ENCODE assay signal across 8 cellular contexts in the genomic region with DNA sequence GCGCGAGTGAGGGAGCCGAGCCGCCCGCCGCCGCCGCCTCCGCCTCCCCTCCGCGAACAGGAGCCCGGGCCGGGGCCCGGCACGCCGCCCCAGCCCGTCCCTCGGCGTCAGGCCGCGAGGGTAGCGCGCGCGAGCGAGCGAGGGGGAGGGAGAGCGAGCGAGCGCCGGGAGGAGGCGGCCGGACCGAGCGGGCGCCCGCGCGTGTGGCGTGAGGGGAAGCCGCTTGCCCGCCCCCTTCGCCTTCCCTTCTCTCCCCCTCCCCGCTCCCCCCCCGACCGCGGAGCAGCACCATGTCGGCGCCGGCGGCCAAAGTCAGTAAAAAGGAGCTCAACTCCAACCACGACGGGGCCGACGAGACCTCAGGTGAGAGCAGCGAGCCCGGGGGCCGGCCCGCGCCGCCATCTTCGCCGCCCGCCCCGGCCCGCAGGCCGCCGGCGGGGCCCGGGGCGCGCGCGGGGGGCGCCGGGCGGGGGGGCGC. TPM values are rescaled to one million over a fixed set of nuclear protein-coding genes. Genes with fewer than 3 reads are reported as not detected.
DNase-seq lines count a peak whose midpoint lies in the region; ATAC-seq and TF ChIP-seq lines count a peak whose summit lies in the region.

No MANE protein-coding gene starts in this region.

- peaks cover 17% of the 10 kb centered on the region for H3K36me3 Mint-ChIP-seq in mesothelial cell of epicardium

- peak overlapping the region; percentile 92 to 98 for H3K27ac ChIP-seq in tibial artery

- TF ChIP-seq CTCF in mesothelial cell of epicardium (IDR thresholded peaks at IDR 0.05; ENCODE audit: unreplicated experiment) (no peak), tibial artery (IDR thresholded peaks at IDR 0.05) (no peak)

- H3K4me1 ChIP-seq in tibial artery = peaks cover 0 to 29% (median 22%) of the 10 kb centered on the region in 4 donors

- intact Hi-C loops in tibial artery (cut with DNase I; ENCODE audit: low total_unique reads) = no loop called here

- H3K4me3 ChIP-seq in tibial artery = peak overlapping the region; percentile 88 to 97

- DNase-seq in NCI-H146 (lab: John Stamatoyannopoulos, UW) = peak; percentile 51
- no peak for DNase-seq in NCI-H146 treated with DMSO at 0.1 percent for 48 hours (lab: John Stamatoyannopoulos, UW; ENCODE audit: unreplicated experiment)
- peak in 3 of 5 experiments; percentile 38 to 58 (median 43) for DNase-seq in T-helper 2 cell
- DNase-seq in effector CD4-positive, alpha-beta T cell = peak; percentile 50
- DNase-seq in mesothelial cell of epicardium (ENCODE audit: low spot score in 2 of 2, unreplicated experiment in 2 of 2) = peak in 1 of 2 experiments; percentile 55
- DNase-seq in tibial artery = peak; percentile 52 to 77
- no peak for DNase-seq in AG08396 (ENCODE audit: low spot score)

- peaks cover 0 to 1% of the 10 kb centered on the region in 2 donors for H3K27me3 ChIP-seq in tibial artery

- peak overlapping the region; percentile 53 for H3K4me3 Mint-ChIP-seq in mesothelial cell of epicardium

- H3K9me3 Mint-ChIP-seq in mesothelial cell of epicardium = no peaks in the 10 kb centered on the region

- H3K36me3 ChIP-seq in tibial artery = peaks cover 27 to 32% (median 30%) of the 10 kb centered on the region in 3 donors

- no peaks in the 10 kb centered on the region for H3K27me3 Mint-ChIP-seq in mesothelial cell of epicardium (ENCODE audit: low read depth)

- H3K9me3 ChIP-seq in tibial artery = no peaks in the 10 kb centered on the region

- ATAC-seq in HG03064 (IDR thresholded peaks at IDR 0.05; ENCODE audit: low read depth, unreplicated experiment) = peak; percentile 20

- H3K4me1 Mint-ChIP-seq in mesothelial cell of epicardium = peaks cover 40% of the 10 kb centered on the region

- no peak overlapping the region for H3K27ac Mint-ChIP-seq in mesothelial cell of epicardium

RNA-seq across cellular contexts. Expression of a gene that starts 0.3 kb away (rescaled TPM):
- total RNA-seq in mesothelial cell of epicardium = 443 to 471 TPM (median 467 TPM) in 3 replicates

RNA-seq across cellular contexts. Expression of a gene that starts 13.0 kb away (rescaled TPM):
- 5.2 to 6.6 TPM (median 5.9 TPM) in 3 replicates for total RNA-seq in mesothelial cell of epicardium

RNA-seq across cellular contexts. Expression of a gene that starts 32.7 kb away (rescaled TPM):
- total RNA-seq in mesothelial cell of epicardium = 35.2 to 38.3 TPM (median 37.2 TPM) in 3 replicates

RNA-seq across cellular contexts. Expression of a gene that starts 34.6 kb away (rescaled TPM):
- 20.7 to 22.6 TPM (median 21.6 TPM) in 3 replicates for total RNA-seq in mesothelial cell of epicardium

Comparison
In these comparisons a context has a peak if more than half of its experiments do, and no peak if none do; other contexts are left out.
1. DNase-seq: peak in NCI-H146 (single experiment), T-helper 2 cell (3 of 5), effector CD4-positive, alpha-beta T cell (single experiment) and tibial artery (2 of 2); none in NCI-H146 treated with DMSO at 0.1 percent for 48 hours (single experiment) and AG08396 (single experiment).